ENCODE assay signal across 33 cellular contexts in genomic region chr7:65926588-65926987, GRCh38.
"Had no signal": no experiment of that assay in that cellular context is flagged by ENCODE, and none has a peak within 500 bp of the region (broad histone marks: within the 10 kb centered on the region; RNA-seq: fewer than 3 reads in every experiment).

No MANE protein-coding gene starts in this region.

- DNase-seq: activated effector memory CD4-positive, alpha-beta T cell treated with anti-CD3 and anti-CD28 coated beads, Interleukin-2, amount 50 U/mL, for 16 hours; activated effector memory CD4-positive, alpha-beta T cell treated with Interleukin-2 at 50 U/mL for 16 hours; activated gamma-delta T cell; activated gamma-delta T cell treated with Interleukin-2 at 50 U/mL for 16 hours; activated naive CD4-positive, alpha-beta T cell; activated naive CD4-positive, alpha-beta T cell treated with anti-CD3 and anti-CD28 coated beads for 36 hours; activated naive CD4-positive, alpha-beta T cell treated with anti-CD3 and anti-CD28 coated beads, Interleukin-2, amount 10 ng/mL, durations not matched to agents 7 days and 5 days; activated naive CD4-positive, alpha-beta T cell treated with anti-CD3 and anti-CD28 coated beads, Interleukin-2, amount 50 U/mL, for 16 hours; activated naive CD4-positive, alpha-beta T cell treated with Interleukin-2 at 50 U/mL for 16 hours; activated naive CD8-positive, alpha-beta T cell treated with anti-CD3 and anti-CD28 coated beads for 36 hours; activated naive CD8-positive, alpha-beta T cell treated with anti-CD3 and anti-CD28 coated beads, Interleukin-2, amount 10 ng/mL, durations not matched to agents 7 days and 5 days; activated naive CD8-positive, alpha-beta T cell treated with anti-CD3 and anti-CD28 coated beads, Interleukin-2, amount 50 U/mL, for 24 hours; activated T-cell treated with anti-CD3 and anti-CD28 coated beads, Interleukin-2, amount 50 U/mL, for 24 hours; activated T-cell treated with anti-CD3 and anti-CD28 coated beads, Interleukin-2, amount 50 U/mL, for 4 hours; activated T-cell treated with anti-CD3 and anti-CD28 coated beads, Interleukin-2, amount 50 U/mL, for 48 hours; activated T-cell treated with anti-CD3 and anti-CD28 coated beads, Interleukin-2, amount 50 U/mL, for 72 hours; adrenal gland; amniotic stem cell; amygdala; anterior cingulate cortex; aorta; body of pancreas; brain microvascular endothelial cell; caudate nucleus; central memory CD4-positive, alpha-beta T cell; cerebellar nuclear complex had no signal

- H3K4me1 ChIP-seq: adrenal gland, ascending aorta, breast epithelium had no signal

- ATAC-seq: activated naive CD4-positive, alpha-beta T cell treated with anti-CD3 and anti-CD28 coated beads, Interleukin-2, amount 50 U/mL, for 72 hours; activated naive CD8-positive, alpha-beta T cell treated with anti-CD3 and anti-CD28 coated beads, Interleukin-2, amount 50 U/mL, for 24 hours; activated T-cell treated with anti-CD3 and anti-CD28 coated beads, Interleukin-2, amount 50 U/mL, for 4 hours; activated T-cell treated with anti-CD3 and anti-CD28 coated beads, Interleukin-2, amount 50 U/mL, for 72 hours; activated T-helper 17 cell treated with anti-CD3 and anti-CD28 coated beads, Interleukin-2, amount 50 U/mL, for 72 hours; body of pancreas had no signal

- H3K27me3 ChIP-seq: adrenal gland, ascending aorta, body of pancreas, brain microvascular endothelial cell, breast epithelium, cardiac muscle cell had no signal

- H3K36me3 ChIP-seq: adrenal gland, ascending aorta, brain microvascular endothelial cell, breast epithelium, cardiac muscle cell had no signal

- H3K27ac ChIP-seq: adrenal gland, ascending aorta, body of pancreas, brain microvascular endothelial cell, breast epithelium had no signal

- H3K4me3 ChIP-seq: adrenal gland, ascending aorta, body of pancreas, breast epithelium, cardiac muscle cell had no signal

- H3K9me3 ChIP-seq: adrenal gland, ascending aorta, body of pancreas, breast epithelium had no signal

- FAIRE-seq: astrocyte, bronchial epithelial cell had no signal
